In genomic region chr19:44764975-44765948, GRCh38 we compare ENCODE assay signal across 1 cellular context.
A peak's percentile ranks its signal among the peaks of the same experiment; 100 is the strongest.
TF ChIP-seq lines count a peak whose summit lies in the region.

No MANE protein-coding gene starts in this region.

TF ChIP-seq in IMR-90, 13 proteins besides CTCF, POLR2A, EP300 and RAD21:
- TF ChIP-seq RCOR1 (IDR thresholded peaks at IDR 0.05; ENCODE audit: insufficient replicate concordance, low read length) (no peak), MAZ (IDR thresholded peaks at IDR 0.05; ENCODE audit: borderline replicate concordance, low read depth, low read length) (no peak), CEBPB (IDR thresholded peaks at IDR 0.05; ENCODE audit: low read depth, low read length) (peak; percentile 55; the same call in 1 of the 2 replicates)
